8 cellular contexts compared by ENCODE assay signal in the genomic region with DNA sequence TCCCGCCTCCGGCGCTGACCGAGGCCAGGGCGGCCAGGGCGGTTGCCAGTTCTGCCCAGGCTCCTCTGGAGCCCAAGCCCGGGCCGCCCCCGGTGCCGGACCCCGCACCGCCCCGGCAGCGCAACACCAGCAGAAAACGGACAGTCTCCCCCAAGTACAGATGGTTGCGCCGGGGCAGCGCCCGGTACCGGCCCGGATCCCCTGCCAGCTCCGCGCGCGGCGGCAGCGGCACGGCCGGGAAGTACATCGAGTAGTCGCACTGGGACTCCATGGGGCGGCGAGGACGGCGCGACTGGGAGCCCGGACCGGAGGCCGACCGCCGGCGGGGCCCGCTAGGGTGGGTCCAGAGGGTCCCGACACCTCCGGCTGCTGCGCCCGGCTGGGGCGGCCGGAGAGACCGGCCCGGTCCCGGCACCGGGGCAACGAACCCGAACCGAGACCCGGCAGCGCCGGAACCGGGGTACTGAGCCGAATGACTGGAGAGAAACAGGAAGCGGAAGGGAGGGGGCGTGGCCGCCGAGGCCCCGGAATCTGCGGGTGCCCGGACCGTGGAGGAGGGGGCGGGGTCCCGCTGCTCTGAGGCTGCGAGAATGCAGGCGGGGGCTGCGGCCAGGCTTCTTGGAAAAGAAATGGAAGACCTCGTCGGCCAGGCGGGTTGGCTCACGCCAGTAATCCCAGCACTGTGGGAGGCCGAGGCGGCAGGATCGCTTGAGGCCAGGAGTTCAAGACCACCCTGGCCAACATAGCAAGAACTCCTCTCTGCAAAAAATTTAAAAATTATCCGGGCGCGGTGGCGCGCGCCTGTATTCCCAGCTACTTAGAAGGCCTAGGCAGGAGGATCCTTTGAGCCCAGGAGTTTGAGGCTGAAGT. TPM values are rescaled to one million over a fixed set of nuclear protein-coding genes. Genes with fewer than 3 reads are reported as not detected.
DNase-seq lines count a peak whose midpoint lies in the region; ATAC-seq and TF ChIP-seq lines count a peak whose summit lies in the region.

A gene with protein sequence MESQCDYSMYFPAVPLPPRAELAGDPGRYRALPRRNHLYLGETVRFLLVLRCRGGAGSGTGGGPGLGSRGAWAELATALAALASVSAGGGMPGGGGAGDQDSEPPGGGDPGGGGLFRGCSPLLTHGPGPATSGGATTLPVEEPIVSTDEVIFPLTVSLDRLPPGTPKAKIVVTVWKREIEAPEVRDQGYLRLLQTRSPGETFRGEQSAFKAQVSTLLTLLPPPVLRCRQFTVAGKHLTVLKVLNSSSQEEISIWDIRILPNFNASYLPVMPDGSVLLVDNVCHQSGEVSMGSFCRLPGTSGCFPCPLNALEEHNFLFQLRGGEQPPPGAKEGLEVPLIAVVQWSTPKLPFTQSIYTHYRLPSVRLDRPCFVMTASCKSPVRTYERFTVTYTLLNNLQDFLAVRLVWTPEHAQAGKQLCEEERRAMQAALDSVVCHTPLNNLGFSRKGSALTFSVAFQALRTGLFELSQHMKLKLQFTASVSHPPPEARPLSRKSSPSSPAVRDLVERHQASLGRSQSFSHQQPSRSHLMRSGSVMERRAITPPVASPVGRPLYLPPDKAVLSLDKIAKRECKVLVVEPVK (minus strand): TSS at position 495 of the 870 bp plus-strand sequence. CDS start 224 bp downstream, at position 271.

- no peaks in the 10 kb centered on the region for H3K27me3 ChIP-seq in CD4-positive, alpha-beta memory T cell (ENCODE audit: insufficient read depth, low read length)
- H3K27me3 ChIP-seq in HUES6 (ENCODE audit: control insufficient read depth, insufficient read depth, low read length) (no peaks in the 10 kb centered on the region), OCI-LY1 (ENCODE audit: insufficient read depth, low read length) (no peaks in the 10 kb centered on the region), endodermal cell (ENCODE audit: control insufficient read depth, insufficient read depth, low read length, poor library complexity, severe bottlenecking) (no peaks in the 10 kb centered on the region)

- TF ChIP-seq CTCF in OCI-LY1 (IDR thresholded peaks at IDR 0.05; ENCODE audit: low read length) (no peak), endodermal cell (conservative IDR thresholded peaks at IDR 0.05) (no peak)

- DNase-seq in CD4-positive, alpha-beta memory T cell, result peak; percentile 86 to 93 (median 87)
- peak; percentile 78 for DNase-seq in activated CD8-positive, alpha-beta memory T cell treated with anti-CD3 and anti-CD28 coated beads, Interleukin-2, amount 50 U/mL, for 24 hours (ENCODE audit: extremely low read depth)
- DNase-seq in endodermal cell (peak; percentile 98), mesenteric fat pad (ENCODE audit: low spot score) (peak; percentile 97)
- DNase-seq in stimulated activated CD8-positive, alpha-beta memory T cell treated with anti-CD3 and anti-CD28 coated beads, Interleukin-15, amount 100 ng/mL, for 1 hour (ENCODE audit: low read depth), result peak; percentile 86

- H2AFZ ChIP-seq in OCI-LY1 (ENCODE audit: low read length), result no peak within 1 kb of the TSS; the same call in 1 of the 2 replicates

- no peaks in the 10 kb centered on the region for H3K79me2 ChIP-seq in OCI-LY1 (ENCODE audit: insufficient read depth, low read length)

- peak within 1 kb of the TSS; percentile 79 for H3K9ac ChIP-seq in HUES6 (ENCODE audit: low read length)
- H3K9ac ChIP-seq in OCI-LY1 (ENCODE audit: low read length), result peak within 1 kb of the TSS; percentile 86
- H3K9ac ChIP-seq in endodermal cell (ENCODE audit: extremely low read depth, low read length, poor library complexity, severe bottlenecking), result peak within 1 kb of the TSS; percentile 73

- CTCF ChIA-PET in CD4-positive, alpha-beta memory T cell (lab: Charles Lee; ENCODE audit: partially characterized antibody), result interaction anchor here (0.7 to 2.2 kb wide), 5 partner anchors 10 to 59 kb away, joined by 3 to 8 read pairs (median 3); a partner anchor contains a TSS

- H3K36me3 Mint-ChIP-seq in CD4-positive, alpha-beta memory T cell, result peaks cover 4 to 36% of the 10 kb centered on the region in 2 donors
- H3K36me3 Mint-ChIP-seq in endodermal cell (ENCODE audit: low read depth), result peaks cover 18% of the 10 kb centered on the region

- H3F3A ChIP-seq in OCI-LY1 (ENCODE audit: insufficient read depth, low read length), result no peaks in the 10 kb centered on the region

- H3K4me1 ChIP-seq in CD4-positive, alpha-beta memory T cell (ENCODE audit: insufficient read depth, low read length), result peaks cover 49% of the 10 kb centered on the region
- H3K4me1 ChIP-seq in HUES6 (ENCODE audit: control insufficient read depth, insufficient read depth, low read length), result peaks cover 43% of the 10 kb centered on the region
- H3K4me1 ChIP-seq in OCI-LY1 (ENCODE audit: insufficient read depth, low read length, severe bottlenecking), result peaks cover 52% of the 10 kb centered on the region
- peaks cover 19% of the 10 kb centered on the region for H3K4me1 ChIP-seq in endodermal cell (ENCODE audit: control insufficient read depth, insufficient read depth, low read length)

- H3K36me3 ChIP-seq in CD4-positive, alpha-beta memory T cell (ENCODE audit: insufficient read depth, low read length), result peaks cover 22% of the 10 kb centered on the region
- peaks cover 36% of the 10 kb centered on the region for H3K36me3 ChIP-seq in HUES6 (ENCODE audit: control insufficient read depth, insufficient read depth, low read length)
- peaks cover 37% of the 10 kb centered on the region for H3K36me3 ChIP-seq in OCI-LY1 (ENCODE audit: insufficient read depth, low read length)
- peaks cover 32% of the 10 kb centered on the region for H3K36me3 ChIP-seq in endodermal cell (ENCODE audit: control insufficient read depth, insufficient read depth, low read length)

- POLR2A ChIA-PET in CD4-positive, alpha-beta memory T cell (lab: Charles Lee; ENCODE audit: partially characterized antibody), result interaction anchor here (0.9 to 6.4 kb wide), 15 partner anchors 10 to 271 kb away, joined by 3 to 73 read pairs (median 7); a partner anchor contains a TSS

- H3K27ac Mint-ChIP-seq in CD4-positive, alpha-beta memory T cell, result peak within 1 kb of the TSS; percentile 86 to 96 (median 92)
- peak within 1 kb of the TSS; percentile 82 for H3K27ac Mint-ChIP-seq in endodermal cell

- no peaks in the 10 kb centered on the region for H3K9me3 ChIP-seq in CD4-positive, alpha-beta memory T cell (ENCODE audit: control insufficient read depth in 1 of 2, low read length in 2 of 2)
- no peaks in the 10 kb centered on the region for H3K9me3 ChIP-seq in HUES6 (ENCODE audit: control insufficient read depth, insufficient read depth, low read depth, low read length)
- no peaks in the 10 kb centered on the region for H3K9me3 ChIP-seq in OCI-LY1 (ENCODE audit: low read length)
- no peaks in the 10 kb centered on the region for H3K9me3 ChIP-seq in endodermal cell (ENCODE audit: control insufficient read depth, low read length)

- no peaks in the 10 kb centered on the region for H3K27me3 Mint-ChIP-seq in CD4-positive, alpha-beta memory T cell
- H3K27me3 Mint-ChIP-seq in endodermal cell (ENCODE audit: insufficient read depth), result peaks cover 6% of the 10 kb centered on the region

- peaks cover 25 to 79% (median 44%) of the 10 kb centered on the region in 4 donors for H3K4me1 Mint-ChIP-seq in CD4-positive, alpha-beta memory T cell
- H3K4me1 Mint-ChIP-seq in endodermal cell, result peaks cover 31% of the 10 kb centered on the region

- ATAC-seq in GM19468 (IDR thresholded peaks at IDR 0.05; ENCODE audit: extremely low read depth, unreplicated experiment), result peak; percentile 65

- WGBS in endodermal cell (ENCODE audit: insufficient coverage in 1 of 2, insufficient read length in 1 of 2), 2 experiments, result 3 to 14% methylated on average over 27 to 87 of the region's 87 CpGs

- intact Hi-C loops in CD4-positive, alpha-beta memory T cell (cut with micrococcal nuclease), result loop anchor here (1.0 kb wide), 3 partner anchors 10 to 19 kb away; a partner anchor contains a TSS

- no peaks in the 10 kb centered on the region for H3K9me3 Mint-ChIP-seq in CD4-positive, alpha-beta memory T cell
- no peaks in the 10 kb centered on the region for H3K9me3 Mint-ChIP-seq in endodermal cell

- peak within 1 kb of the TSS; percentile 96 for H3K4me2 ChIP-seq in OCI-LY1 (ENCODE audit: low read length)

- H3K27ac ChIP-seq in CD4-positive, alpha-beta memory T cell (ENCODE audit: low read depth, low read length), result peak within 1 kb of the TSS; percentile 80
- H3K27ac ChIP-seq in HUES6 (ENCODE audit: low read depth, low read length), result peak within 1 kb of the TSS; percentile 88; the same call in 1 of the 2 replicates
- H3K27ac ChIP-seq in OCI-LY1 (ENCODE audit: low read depth, low read length, poor library complexity, severe bottlenecking), result peak within 1 kb of the TSS; percentile 65
- peak within 1 kb of the TSS; percentile 22 for H3K27ac ChIP-seq in endodermal cell (ENCODE audit: low read depth, low read length)

- H4K20me1 ChIP-seq in OCI-LY1 (ENCODE audit: insufficient read depth, low read length), result no peaks in the 10 kb centered on the region

- H3K4me3 Mint-ChIP-seq in CD4-positive, alpha-beta memory T cell, result peak within 1 kb of the TSS; percentile 86 to 90 (median 88)
- H3K4me3 Mint-ChIP-seq in endodermal cell, result peak within 1 kb of the TSS; percentile 62

- H3K4me3 ChIP-seq in CD4-positive, alpha-beta memory T cell (ENCODE audit: low read length in 2 of 2), result peak within 1 kb of the TSS; percentile 52 to 74
- peak within 1 kb of the TSS; percentile 88 for H3K4me3 ChIP-seq in HUES6 (ENCODE audit: low read depth, low read length)
- H3K4me3 ChIP-seq in OCI-LY1 (ENCODE audit: low read depth, low read length, poor library complexity, severe bottlenecking), result peak within 1 kb of the TSS; percentile 83
- H3K4me3 ChIP-seq in endodermal cell (ENCODE audit: low read length), result peak within 1 kb of the TSS; percentile 84

- no peaks in the 10 kb centered on the region for H3K9me2 ChIP-seq in OCI-LY1 (ENCODE audit: low read depth, low read length)

RNA-seq across cellular contexts. Expression of the gene that starts here (rescaled TPM):
- total RNA-seq in CD4-positive, alpha-beta memory T cell, result 10 to 100 TPM; 68.7 to 73.0 TPM
- polyA plus RNA-seq in CD4-positive, alpha-beta memory T cell, result 1 to 10 TPM; 1.4 to 5.5 TPM
- total RNA-seq in endodermal cell (10 to 100 TPM; 24.7 to 30.0 TPM), mesenteric fat pad (22.5 TPM)
- 22.9 TPM for polyA plus RNA-seq in endodermal cell (2013, experiment 1 of 2)
- polyA plus RNA-seq in endodermal cell (2013, experiment 2 of 2), result 18.2 TPM

Comparison
In these comparisons a context has a peak if more than half of its experiments do, and no peak if none do; other contexts are left out.
1. Peak in every context shown above with its lines: DNase-seq, ATAC-seq, H3K4me3 ChIP-seq and H3K27ac ChIP-seq.
2. H3K27ac ChIP-seq: peak in every context shown above with its lines; median percentile 88 in HUES6; 80 in CD4-positive, alpha-beta memory T cell; 65 in OCI-LY1; 22 in endodermal cell.